33 cellular contexts compared by ENCODE assay signal in genomic region chrX:52576474-52576873, GRCh38. TPM values are rescaled to one million over a fixed set of nuclear protein-coding genes. Genes with fewer than 3 reads are reported as not detected.
"Had no signal": no experiment of that assay in that cellular context is flagged by ENCODE, and none has a peak within 500 bp of the region (broad histone marks: within the 10 kb centered on the region; RNA-seq: fewer than 3 reads in every experiment).

No MANE protein-coding gene starts in this region.

- H2AFZ ChIP-seq: PC-9 had no signal

- H3K27ac Mint-ChIP-seq: activated CD4-positive, alpha-beta memory T cell treated with anti-CD3 and anti-CD28 coated beads, Interleukin-2, amount 10 ng/mL, durations not matched to agents 7 days and 5 days; activated CD8-positive, alpha-beta memory T cell treated with anti-CD3 and anti-CD28 coated beads, Interleukin-2, amount 10 ng/mL, durations not matched to agents 7 days and 5 days; activated naive CD4-positive, alpha-beta T cell treated with anti-CD3 and anti-CD28 coated beads, Interleukin-2, amount 10 ng/mL, durations not matched to agents 7 days and 5 days; activated naive CD8-positive, alpha-beta T cell; activated naive CD8-positive, alpha-beta T cell treated with anti-CD3 and anti-CD28 coated beads, Interleukin-2, amount 50 U/mL, for 24 hours had no signal

- H3K4me3 ChIP-seq: PC-9 had no signal

- H3K4me1 Mint-ChIP-seq: activated CD4-positive, alpha-beta memory T cell treated with anti-CD3 and anti-CD28 coated beads, Interleukin-2, amount 10 ng/mL, durations not matched to agents 7 days and 5 days; activated CD8-positive, alpha-beta memory T cell treated with anti-CD3 and anti-CD28 coated beads, Interleukin-2, amount 10 ng/mL, durations not matched to agents 7 days and 5 days; activated naive CD4-positive, alpha-beta T cell treated with anti-CD3 and anti-CD28 coated beads, Interleukin-2, amount 10 ng/mL, durations not matched to agents 7 days and 5 days; activated naive CD8-positive, alpha-beta T cell treated with anti-CD3 and anti-CD28 coated beads, Interleukin-2, amount 50 U/mL, for 24 hours had no signal

- H3K36me3 ChIP-seq: brain microvascular endothelial cell, WERI-Rb-1 had no signal

- DNase-seq: activated CD4-positive, alpha-beta memory T cell treated with anti-CD3 and anti-CD28 coated beads, Interleukin-2, amount 10 ng/mL, durations not matched to agents 7 days and 5 days; activated CD4-positive, alpha-beta T cell treated with anti-CD3 and anti-CD28 coated beads for 1 hour; activated CD4-positive, alpha-beta T cell treated with anti-CD3 and anti-CD28 coated beads for 48 hours; activated CD4-positive, CD25-positive, alpha-beta regulatory T cell; activated CD8-positive, alpha-beta memory T cell treated with anti-CD3 and anti-CD28 coated beads for 24 hours; activated CD8-positive, alpha-beta memory T cell treated with anti-CD3 and anti-CD28 coated beads, Interleukin-2, amount 10 ng/mL, durations not matched to agents 7 days and 5 days; activated CD8-positive, alpha-beta memory T cell treated with anti-CD3 and anti-CD28 coated beads, Interleukin-2, amount 50 U/mL, for 48 hours; activated effector memory CD4-positive, alpha-beta T cell treated with Interleukin-2 at 50 U/mL for 16 hours; activated naive CD4-positive, alpha-beta T cell treated with anti-CD3 and anti-CD28 coated beads, Interleukin-2, amount 10 ng/mL, durations not matched to agents 7 days and 5 days; activated naive CD8-positive, alpha-beta T cell treated with anti-CD3 and anti-CD28 coated beads, Interleukin-2, amount 50 U/mL, for 24 hours; activated T-cell treated with anti-CD3 and anti-CD28 coated beads, Interleukin-2, amount 50 U/mL, for 48 hours; anterior cingulate cortex; brain microvascular endothelial cell; Kasumi-1; KG1; MM.1S; MV-4-11; NCI-H1092; NCI-H1436 treated with DMSO at 0.1 percent for 48 hours; NCI-H1694 treated with DMSO at 0.1 percent for 48 hours; NCI-H2029; NCI-H345; NCI-H524 treated with DMSO at 0.1 percent for 48 hours; PC-9; SIG-M5; T1000; WERI-Rb-1 had no signal

- H3K4me3 Mint-ChIP-seq: activated CD4-positive, alpha-beta memory T cell treated with anti-CD3 and anti-CD28 coated beads, Interleukin-2, amount 10 ng/mL, durations not matched to agents 7 days and 5 days; activated CD8-positive, alpha-beta memory T cell treated with anti-CD3 and anti-CD28 coated beads, Interleukin-2, amount 10 ng/mL, durations not matched to agents 7 days and 5 days; activated naive CD4-positive, alpha-beta T cell treated with anti-CD3 and anti-CD28 coated beads, Interleukin-2, amount 10 ng/mL, durations not matched to agents 7 days and 5 days; activated naive CD8-positive, alpha-beta T cell; activated naive CD8-positive, alpha-beta T cell treated with anti-CD3 and anti-CD28 coated beads, Interleukin-2, amount 50 U/mL, for 24 hours had no signal

- H3K27ac ChIP-seq: brain microvascular endothelial cell, PC-9, RWPE1, WERI-Rb-1 had no signal

- H3K9me3 Mint-ChIP-seq: activated CD4-positive, alpha-beta memory T cell treated with anti-CD3 and anti-CD28 coated beads, Interleukin-2, amount 10 ng/mL, durations not matched to agents 7 days and 5 days; activated naive CD4-positive, alpha-beta T cell treated with anti-CD3 and anti-CD28 coated beads, Interleukin-2, amount 10 ng/mL, durations not matched to agents 7 days and 5 days; activated naive CD8-positive, alpha-beta T cell treated with anti-CD3 and anti-CD28 coated beads, Interleukin-2, amount 50 U/mL, for 24 hours had no signal

- H3K27me3 ChIP-seq: brain microvascular endothelial cell had no signal

- H3K36me3 Mint-ChIP-seq: activated CD8-positive, alpha-beta memory T cell treated with anti-CD3 and anti-CD28 coated beads, Interleukin-2, amount 10 ng/mL, durations not matched to agents 7 days and 5 days; activated naive CD4-positive, alpha-beta T cell treated with anti-CD3 and anti-CD28 coated beads, Interleukin-2, amount 10 ng/mL, durations not matched to agents 7 days and 5 days; activated naive CD8-positive, alpha-beta T cell had no signal

- H3K4me2 ChIP-seq: PC-9 had no signal

- ATAC-seq: activated CD8-positive, alpha-beta memory T cell treated with anti-CD3 and anti-CD28 coated beads, Interleukin-2, amount 10 ng/mL, durations not matched to agents 7 days and 5 days; activated naive CD8-positive, alpha-beta T cell treated with anti-CD3 and anti-CD28 coated beads, Interleukin-2, amount 50 U/mL, for 24 hours; Right ventricle myocardium inferior had no signal

RNA-seq across cellular contexts. Expression of gene XAGE1B, which starts 59.6 kb away (rescaled TPM):
- total RNA-seq: activated CD4-positive, alpha-beta memory T cell treated with anti-CD3 and anti-CD28 coated beads, Interleukin-2, amount 10 ng/mL, durations not matched to agents 7 days and 5 days; activated CD8-positive, alpha-beta memory T cell treated with anti-CD3 and anti-CD28 coated beads, Interleukin-2, amount 10 ng/mL, durations not matched to agents 7 days and 5 days; OCI-LY7; PC-9; Right ventricle myocardium inferior; T-helper 1 cell treated with Interleukin-12 subunit alpha and Interleukin-12 subunit beta and Interleukin-4 antibody, amounts not matched to agents 30 ng/mL and 1 ng/mL, for 36 hours; T-helper 2 cell treated with Interferon-gamma antibody and Interleukin-4, amounts not matched to agents 100 ng/mL and 5 ng/mL, for 36 hours had no signal
